In the genomic region with DNA sequence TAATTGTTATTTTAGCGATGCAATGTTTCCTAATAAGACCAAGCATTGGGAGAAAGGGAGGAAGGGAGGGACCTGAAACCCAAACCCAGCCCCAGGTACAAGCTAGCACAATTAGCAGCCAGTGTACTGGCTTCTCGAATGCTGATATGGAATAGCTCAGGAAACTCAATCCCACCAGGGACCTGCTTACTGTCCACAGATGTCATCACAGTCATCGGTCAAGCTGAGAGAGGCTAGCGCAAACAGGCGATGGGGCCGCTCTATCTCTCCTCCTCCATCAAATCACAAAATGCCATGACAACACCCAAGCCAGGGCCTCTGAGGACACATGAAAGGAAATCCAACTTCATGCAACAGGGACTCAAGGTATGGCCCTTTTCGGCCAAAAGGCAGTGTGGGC, we compare ENCODE assay signal across 6 cellular contexts.
"Had no signal": no experiment of that assay in that cellular context is flagged by ENCODE, and none has a peak within 500 bp of the region (broad histone marks: within the 10 kb centered on the region; RNA-seq: fewer than 3 reads in every experiment).

No MANE protein-coding gene starts in this region.

- DNase-seq: H9, HCEC 1CT had no signal

- H3K27ac ChIP-seq: HL-60 had no signal

- H3K4me3 ChIP-seq: GM23338, K562 had no signal

- H3K4me3 Mint-ChIP-seq: GM23338, H9 had no signal

- H3K27ac Mint-ChIP-seq: GM23338 had no signal

- ATAC-seq: GM23338, HepG2, K562 had no signal

- H3K9me3 Mint-ChIP-seq: GM23338, H9 had no signal
